ENCODE assay signal across 21 cellular contexts in genomic region chr7:145511014-145511413, GRCh38.
A peak's percentile ranks its signal among the peaks of the same experiment; 100 is the strongest.
DNase-seq lines count a peak whose midpoint lies in the region; ATAC-seq and TF ChIP-seq lines count a peak whose summit lies in the region.
"Had no signal": no experiment of that assay in that cellular context is flagged by ENCODE, and none has a peak within 500 bp of the region (broad histone marks: within the 10 kb centered on the region; RNA-seq: fewer than 3 reads in every experiment).

No MANE protein-coding gene starts in this region.

- H3K36me3 ChIP-seq in lung (ENCODE audit: control insufficient read depth in 2 of 2, insufficient read depth in 2 of 2, low read length in 2 of 2): no peaks in the 10 kb centered on the region
- H3K36me3 ChIP-seq: BE2C, HAP-1, MG63, SJCRH30 had no signal

- H3K4me1 ChIP-seq in lung (ENCODE audit: control insufficient read depth in 2 of 2, insufficient read depth in 2 of 2, low read length in 2 of 2): no peaks in the 10 kb centered on the region
- H3K4me1 ChIP-seq: BE2C, HAP-1, SJCRH30 had no signal

- no peaks in the 10 kb centered on the region for H3K9me3 ChIP-seq in lung (ENCODE audit: control insufficient read depth in 2 of 2, insufficient read depth in 1 of 2, low read length in 1 of 2)
- H3K9me3 ChIP-seq: BE2C, HAP-1, MG63, SJCRH30 had no signal

- 60 to 76% methylated on average over 2 of the region's 2 CpGs for WGBS in lung, 2 donors

- no peak overlapping the region for H3K4me3 Mint-ChIP-seq in T-helper 2 cell treated with Interferon-gamma antibody and Interleukin-4, amounts not matched to agents 5 μg/mL and 100 μg/mL, for 36 hours
- H3K4me3 Mint-ChIP-seq: GM23338, T-cell had no signal

- H3K4me1 Mint-ChIP-seq in T-helper 2 cell treated with Interferon-gamma antibody and Interleukin-4, amounts not matched to agents 5 μg/mL and 100 μg/mL, for 36 hours (ENCODE audit: low read depth): no peaks in the 10 kb centered on the region
- H3K4me1 Mint-ChIP-seq: GM23338, T-cell had no signal

- no peaks in the 10 kb centered on the region for H3K36me3 Mint-ChIP-seq in T-helper 2 cell treated with Interferon-gamma antibody and Interleukin-4, amounts not matched to agents 5 μg/mL and 100 μg/mL, for 36 hours (ENCODE audit: low read depth)
- H3K36me3 Mint-ChIP-seq: T-cell had no signal

- ATAC-seq in lung (ENCODE audit: insufficient read depth, low FRiP score) (peak; percentile 19), GM18505 (IDR thresholded peaks at IDR 0.05; ENCODE audit: unreplicated experiment) (no peak)
- no peak for ATAC-seq in activated CD4-positive, CD25-positive, alpha-beta regulatory T cell treated with anti-CD3 and anti-CD28 coated beads, Interleukin-2, amount 50 U/mL, for 24 hours
- ATAC-seq: GM12878, GM23338, HepG2, K562, T-cell had no signal

- peaks cover 30% of the 10 kb centered on the region for H3K9me3 Mint-ChIP-seq in T-helper 2 cell treated with Interferon-gamma antibody and Interleukin-4, amounts not matched to agents 5 μg/mL and 100 μg/mL, for 36 hours

- TF ChIP-seq POLR2A in GM18505 (IDR thresholded peaks at IDR 0.05; ENCODE audit: borderline replicate concordance, extremely low read depth, insufficient read depth, insufficient read length): no peak

- TF ChIP-seq CTCF in lung (IDR thresholded peaks at IDR 0.05; ENCODE audit: control extremely low read depth, extremely low read depth): no peak

- no peaks in the 10 kb centered on the region for H3K27me3 Mint-ChIP-seq in T-helper 2 cell treated with Interferon-gamma antibody and Interleukin-4, amounts not matched to agents 5 μg/mL and 100 μg/mL, for 36 hours (ENCODE audit: low read depth)
- H3K27me3 Mint-ChIP-seq: T-cell had no signal

- no peaks in the 10 kb centered on the region for H3K27me3 ChIP-seq in lung (ENCODE audit: control insufficient read depth, insufficient read depth)
- H3K27me3 ChIP-seq: BE2C, MG63, SJCRH30 had no signal

- H3K27ac Mint-ChIP-seq in T-helper 2 cell treated with Interferon-gamma antibody and Interleukin-4, amounts not matched to agents 5 μg/mL and 100 μg/mL, for 36 hours: no peak overlapping the region
- H3K27ac Mint-ChIP-seq: GM23338, T-cell had no signal

- peak; percentile 94 for DNase-seq in DMS53 (lab: John Stamatoyannopoulos, UW)
- DNase-seq in NCI-H146 treated with DMSO at 0.1 percent for 48 hours (lab: John Stamatoyannopoulos, UW; ENCODE audit: unreplicated experiment): peak; percentile 76
- DNase-seq in NCI-H748 treated with DMSO at 0.1 percent for 48 hours (lab: John Stamatoyannopoulos, UW): peak; percentile 21
- DNase-seq in lung (ENCODE audit: low spot score): no peak
- DNase-seq in T-helper 2 cell treated with Interferon-gamma antibody and Interleukin-4, amounts not matched to agents 5 μg/mL and 100 μg/mL, for 36 hours (ENCODE audit: low spot score): no peak
- DNase-seq: BE2C, DMS79 treated with DMSO at 0.1 percent for 48 hours, MG63, NCI-H1436, NCI-H524, SJCRH30, T-cell had no signal

- no peak overlapping the region for H3K4me3 ChIP-seq in lung
- H3K4me3 ChIP-seq: GM12878, GM23338, HAP-1, K562, MG63, SJCRH30 had no signal

- H3K27ac ChIP-seq in lung (ENCODE audit: low read depth in 1 of 2, low read length in 1 of 2): no peak overlapping the region
- H3K27ac ChIP-seq: HL-60, RWPE1, SJCRH30 had no signal

Comparison
In these comparisons a context has a peak if more than half of its experiments do, and no peak if none do; other contexts are left out.
1. DNase-seq: peak in DMS53 (single experiment), NCI-H146 treated with DMSO at 0.1 percent for 48 hours (single experiment) and NCI-H748 treated with DMSO at 0.1 percent for 48 hours (single experiment); none in lung (single experiment) and T-helper 2 cell treated with Interferon-gamma antibody and Interleukin-4, amounts not matched to agents 5 μg/mL and 100 μg/mL, for 36 hours (single experiment).